In the genomic region with DNA sequence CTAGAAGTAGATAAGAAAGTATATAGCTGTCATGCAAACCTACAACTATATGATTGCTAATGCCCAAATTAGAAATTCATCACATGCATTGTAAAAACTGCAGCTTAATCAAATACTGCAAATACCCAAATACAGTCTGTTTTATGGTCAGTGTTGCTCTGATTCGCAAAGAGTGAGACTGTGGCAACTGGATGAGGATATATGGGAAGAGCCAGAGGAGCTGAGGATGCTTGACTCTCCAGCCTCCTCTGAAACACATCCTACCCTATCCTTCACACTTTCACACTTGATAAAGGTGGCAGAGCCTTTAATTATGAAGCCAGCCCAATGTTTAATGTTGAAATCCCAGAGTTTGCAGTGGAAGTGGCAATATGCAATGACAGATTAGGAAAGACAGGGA, we compare ENCODE assay signal across 44 cellular contexts. TPM values are rescaled to one million over a fixed set of nuclear protein-coding genes. Genes with fewer than 3 reads are reported as not detected.
"Had no signal": no experiment of that assay in that cellular context is flagged by ENCODE, and none has a peak within 500 bp of the region (broad histone marks: within the 10 kb centered on the region; RNA-seq: fewer than 3 reads in every experiment).

No MANE protein-coding gene starts in this region.

- H3K27me3 ChIP-seq: adrenal gland, ascending aorta, body of pancreas, brain microvascular endothelial cell, breast epithelium, cardiac muscle cell had no signal

- H3K9me3 Mint-ChIP-seq: activated naive CD4-positive, alpha-beta T cell treated with anti-CD3 and anti-CD28 coated beads, Interleukin-2, amount 10 ng/mL, durations not matched to agents 7 days and 5 days had no signal

- H3K4me1 ChIP-seq: adrenal gland, ascending aorta, body of pancreas, breast epithelium had no signal

- H3K27ac Mint-ChIP-seq: activated naive CD4-positive, alpha-beta T cell treated with anti-CD3 and anti-CD28 coated beads for 36 hours; activated naive CD4-positive, alpha-beta T cell treated with anti-CD3 and anti-CD28 coated beads, Interleukin-2, amount 10 ng/mL, durations not matched to agents 7 days and 5 days; activated naive CD4-positive, alpha-beta T cell treated with anti-CD3 and anti-CD28 coated beads, Interleukin-2, amount 50 U/mL, for 24 hours; activated naive CD4-positive, alpha-beta T cell treated with anti-CD3 and anti-CD28 coated beads, Interleukin-2, amount 50 U/mL, for 72 hours; activated naive CD8-positive, alpha-beta T cell; activated naive CD8-positive, alpha-beta T cell treated with anti-CD3 and anti-CD28 coated beads for 36 hours; activated naive CD8-positive, alpha-beta T cell treated with anti-CD3 and anti-CD28 coated beads, Interleukin-2, amount 10 ng/mL, durations not matched to agents 7 days and 5 days; activated naive CD8-positive, alpha-beta T cell treated with anti-CD3 and anti-CD28 coated beads, Interleukin-2, amount 50 U/mL, for 24 hours; activated T-cell treated with anti-CD3 and anti-CD28 coated beads, Interleukin-2, amount 50 U/mL, for 24 hours; activated T-cell treated with anti-CD3 and anti-CD28 coated beads, Interleukin-2, amount 50 U/mL, for 72 hours; activated T-helper 1 cell treated with anti-CD3 and anti-CD28 coated beads, Interleukin-12 subunit alpha, Interleukin-12 subunit beta, Interleukin-2, Interleukin-4 antibody, amounts not matched to agents 30 ng/mL and 10 ng/mL and 1 ng/mL, durations not matched to agents 14 hours and 24 hours and 36 hours; activated T-helper 17 cell treated with anti-CD3 and anti-CD28 coated beads, Interleukin-2, amount 50 U/mL, for 72 hours; activated T-helper 2 cell treated with anti-CD3 and anti-CD28 coated beads, Interferon-gamma antibody, Interleukin-2, Interleukin-4, amounts not matched to agents 10 μg/mL and 5 μg/mL and 100 μg/mL, durations not matched to agents 14 hours and 24 hours and 36 hours; brain had no signal

- DNase-seq: activated effector memory CD4-positive, alpha-beta T cell treated with anti-CD3 and anti-CD28 coated beads, Interleukin-2, amount 50 U/mL, for 16 hours; activated effector memory CD4-positive, alpha-beta T cell treated with Interleukin-2 at 50 U/mL for 16 hours; activated gamma-delta T cell; activated gamma-delta T cell treated with Interleukin-2 at 50 U/mL for 16 hours; activated naive CD4-positive, alpha-beta T cell; activated naive CD4-positive, alpha-beta T cell treated with anti-CD3 and anti-CD28 coated beads for 36 hours; activated naive CD4-positive, alpha-beta T cell treated with anti-CD3 and anti-CD28 coated beads, Interleukin-2, amount 10 ng/mL, durations not matched to agents 7 days and 5 days; activated naive CD4-positive, alpha-beta T cell treated with anti-CD3 and anti-CD28 coated beads, Interleukin-2, amount 50 U/mL, for 16 hours; activated naive CD4-positive, alpha-beta T cell treated with Interleukin-2 at 50 U/mL for 16 hours; activated naive CD8-positive, alpha-beta T cell treated with anti-CD3 and anti-CD28 coated beads for 36 hours; activated naive CD8-positive, alpha-beta T cell treated with anti-CD3 and anti-CD28 coated beads, Interleukin-2, amount 10 ng/mL, durations not matched to agents 7 days and 5 days; activated naive CD8-positive, alpha-beta T cell treated with anti-CD3 and anti-CD28 coated beads, Interleukin-2, amount 50 U/mL, for 24 hours; activated T-cell treated with anti-CD3 and anti-CD28 coated beads for 4 hours; activated T-cell treated with anti-CD3 and anti-CD28 coated beads, Interleukin-2, amount 50 U/mL, for 1 hour; activated T-cell treated with anti-CD3 and anti-CD28 coated beads, Interleukin-2, amount 50 U/mL, for 24 hours; activated T-cell treated with anti-CD3 and anti-CD28 coated beads, Interleukin-2, amount 50 U/mL, for 4 hours; activated T-cell treated with anti-CD3 and anti-CD28 coated beads, Interleukin-2, amount 50 U/mL, for 48 hours; activated T-cell treated with anti-CD3 and anti-CD28 coated beads, Interleukin-2, amount 50 U/mL, for 72 hours; adrenal gland; amniotic stem cell; amygdala; anterior cingulate cortex; aorta; body of pancreas; brain microvascular endothelial cell; caudate nucleus; central memory CD4-positive, alpha-beta T cell; cerebellar nuclear complex had no signal

- H3K36me3 ChIP-seq: adrenal gland, ascending aorta, brain microvascular endothelial cell, breast epithelium, cardiac muscle cell had no signal

- H3K9me3 ChIP-seq: adrenal gland, ascending aorta had no signal

- ATAC-seq: activated naive CD4-positive, alpha-beta T cell treated with anti-CD3 and anti-CD28 coated beads, Interleukin-2, amount 50 U/mL, for 72 hours; activated naive CD8-positive, alpha-beta T cell treated with anti-CD3 and anti-CD28 coated beads, Interleukin-2, amount 50 U/mL, for 24 hours; activated T-cell treated with anti-CD3 and anti-CD28 coated beads, Interleukin-2, amount 50 U/mL, for 4 hours; activated T-cell treated with anti-CD3 and anti-CD28 coated beads, Interleukin-2, amount 50 U/mL, for 72 hours; activated T-helper 17 cell treated with anti-CD3 and anti-CD28 coated beads, Interleukin-2, amount 50 U/mL, for 72 hours; body of pancreas had no signal

- H3K36me3 Mint-ChIP-seq: activated naive CD4-positive, alpha-beta T cell treated with anti-CD3 and anti-CD28 coated beads, Interleukin-2, amount 10 ng/mL, durations not matched to agents 7 days and 5 days; activated naive CD8-positive, alpha-beta T cell treated with anti-CD3 and anti-CD28 coated beads, Interleukin-2, amount 10 ng/mL, durations not matched to agents 7 days and 5 days; brain had no signal

- H3K4me3 ChIP-seq: adrenal gland, ascending aorta, body of pancreas, breast epithelium, cardiac muscle cell had no signal

- H3K4me1 Mint-ChIP-seq: activated naive CD4-positive, alpha-beta T cell treated with anti-CD3 and anti-CD28 coated beads, Interleukin-2, amount 10 ng/mL, durations not matched to agents 7 days and 5 days; activated naive CD4-positive, alpha-beta T cell treated with anti-CD3 and anti-CD28 coated beads, Interleukin-2, amount 50 U/mL, for 24 hours; activated naive CD8-positive, alpha-beta T cell treated with anti-CD3 and anti-CD28 coated beads for 36 hours; activated naive CD8-positive, alpha-beta T cell treated with anti-CD3 and anti-CD28 coated beads, Interleukin-2, amount 10 ng/mL, durations not matched to agents 7 days and 5 days; activated naive CD8-positive, alpha-beta T cell treated with anti-CD3 and anti-CD28 coated beads, Interleukin-2, amount 50 U/mL, for 24 hours; activated T-helper 17 cell treated with anti-CD3 and anti-CD28 coated beads, Interleukin-2, amount 50 U/mL, for 72 hours; brain; central memory CD8-positive, alpha-beta T cell had no signal

- FAIRE-seq: bronchial epithelial cell had no signal

- H3K27ac ChIP-seq: adrenal gland, ascending aorta, body of pancreas, brain microvascular endothelial cell, breast epithelium, cardiac muscle cell had no signal

- H3K4me3 Mint-ChIP-seq: activated naive CD4-positive, alpha-beta T cell treated with anti-CD3 and anti-CD28 coated beads for 36 hours; activated naive CD4-positive, alpha-beta T cell treated with anti-CD3 and anti-CD28 coated beads, Interleukin-2, amount 10 ng/mL, durations not matched to agents 7 days and 5 days; activated naive CD4-positive, alpha-beta T cell treated with anti-CD3 and anti-CD28 coated beads, Interleukin-2, amount 50 U/mL, for 24 hours; activated naive CD8-positive, alpha-beta T cell; activated naive CD8-positive, alpha-beta T cell treated with anti-CD3 and anti-CD28 coated beads for 36 hours; activated naive CD8-positive, alpha-beta T cell treated with anti-CD3 and anti-CD28 coated beads, Interleukin-2, amount 10 ng/mL, durations not matched to agents 7 days and 5 days; activated naive CD8-positive, alpha-beta T cell treated with anti-CD3 and anti-CD28 coated beads, Interleukin-2, amount 50 U/mL, for 24 hours; activated T-cell treated with anti-CD3 and anti-CD28 coated beads, Interleukin-2, amount 50 U/mL, for 24 hours; activated T-cell treated with anti-CD3 and anti-CD28 coated beads, Interleukin-2, amount 50 U/mL, for 4 hours; activated T-cell treated with anti-CD3 and anti-CD28 coated beads, Interleukin-2, amount 50 U/mL, for 72 hours; activated T-helper 1 cell treated with anti-CD3 and anti-CD28 coated beads, Interleukin-12 subunit alpha, Interleukin-12 subunit beta, Interleukin-2, Interleukin-4 antibody, amounts not matched to agents 30 ng/mL and 10 ng/mL and 1 ng/mL, durations not matched to agents 14 hours and 24 hours and 36 hours; activated T-helper 17 cell treated with anti-CD3 and anti-CD28 coated beads, Interleukin-2, amount 50 U/mL, for 72 hours; brain; central memory CD8-positive, alpha-beta T cell had no signal

RNA-seq across cellular contexts. Expression of gene OR2AT4, which starts 21.9 kb away (rescaled TPM):
- total RNA-seq: activated naive CD4-positive, alpha-beta T cell treated with anti-CD3 and anti-CD28 coated beads for 36 hours; activated naive CD4-positive, alpha-beta T cell treated with anti-CD3 and anti-CD28 coated beads, Interleukin-2, amount 50 U/mL, for 72 hours; activated naive CD8-positive, alpha-beta T cell treated with anti-CD3 and anti-CD28 coated beads for 36 hours; activated naive CD8-positive, alpha-beta T cell treated with anti-CD3 and anti-CD28 coated beads, Interleukin-2, amount 10 ng/mL, durations not matched to agents 7 days and 5 days; activated T-cell treated with anti-CD3 and anti-CD28 coated beads, Interleukin-2, amount 50 U/mL, for 4 hours; activated T-cell treated with anti-CD3 and anti-CD28 coated beads, Interleukin-2, amount 50 U/mL, for 72 hours; activated T-helper 1 cell treated with anti-CD3 and anti-CD28 coated beads, Interleukin-12 subunit alpha, Interleukin-12 subunit beta, Interleukin-2, Interleukin-4 antibody, amounts not matched to agents 30 ng/mL and 10 ng/mL and 1 ng/mL, durations not matched to agents 14 hours and 24 hours and 36 hours; activated T-helper 17 cell treated with anti-CD3 and anti-CD28 coated beads, Interleukin-2, amount 50 U/mL, for 72 hours; activated T-helper 2 cell treated with anti-CD3 and anti-CD28 coated beads, Interferon-gamma antibody, Interleukin-2, Interleukin-4, amounts not matched to agents 10 μg/mL and 5 μg/mL and 100 μg/mL, durations not matched to agents 14 hours and 24 hours and 36 hours; adrenal gland; aorta; ascending aorta; breast epithelium; bronchial epithelial cell; cardiac muscle cell; cardiac septum; cerebellum; chondrocyte had no signal
- polyA plus RNA-seq: adipose tissue, adrenal gland, cardiac muscle cell had no signal

RNA-seq across cellular contexts. Expression of gene SLCO2B1, which starts 32.3 kb away (rescaled TPM):
- total RNA-seq: activated naive CD4-positive, alpha-beta T cell treated with anti-CD3 and anti-CD28 coated beads for 36 hours; activated naive CD4-positive, alpha-beta T cell treated with anti-CD3 and anti-CD28 coated beads, Interleukin-2, amount 50 U/mL, for 72 hours; activated naive CD8-positive, alpha-beta T cell treated with anti-CD3 and anti-CD28 coated beads for 36 hours; activated T-cell treated with anti-CD3 and anti-CD28 coated beads, Interleukin-2, amount 50 U/mL, for 72 hours; activated T-helper 1 cell treated with anti-CD3 and anti-CD28 coated beads, Interleukin-12 subunit alpha, Interleukin-12 subunit beta, Interleukin-2, Interleukin-4 antibody, amounts not matched to agents 30 ng/mL and 10 ng/mL and 1 ng/mL, durations not matched to agents 14 hours and 24 hours and 36 hours; activated T-helper 2 cell treated with anti-CD3 and anti-CD28 coated beads, Interferon-gamma antibody, Interleukin-2, Interleukin-4, amounts not matched to agents 10 μg/mL and 5 μg/mL and 100 μg/mL, durations not matched to agents 14 hours and 24 hours and 36 hours; bronchial epithelial cell; cardiac muscle cell had no signal
